ENCODE assay signal across 20 cellular contexts in genomic region chr7:102599699-102600098, GRCh38. TPM values are rescaled to one million over a fixed set of nuclear protein-coding genes. Genes with fewer than 3 reads are reported as not detected.
"Had no signal": no experiment of that assay in that cellular context is flagged by ENCODE, and none has a peak within 500 bp of the region (broad histone marks: within the 10 kb centered on the region; RNA-seq: fewer than 3 reads in every experiment).

No MANE protein-coding gene starts in this region.

RNA-seq across cellular contexts. Expression of gene SPDYE2, which starts 48.7 kb away (rescaled TPM):
- total RNA-seq: activated naive CD4-positive, alpha-beta T cell treated with anti-CD3 and anti-CD28 coated beads for 36 hours; activated naive CD4-positive, alpha-beta T cell treated with anti-CD3 and anti-CD28 coated beads, Interleukin-2, amount 50 U/mL, for 72 hours; activated naive CD8-positive, alpha-beta T cell treated with anti-CD3 and anti-CD28 coated beads for 36 hours; activated T-cell treated with anti-CD3 and anti-CD28 coated beads, Interleukin-2, amount 50 U/mL, for 4 hours; activated T-cell treated with anti-CD3 and anti-CD28 coated beads, Interleukin-2, amount 50 U/mL, for 72 hours; activated T-helper 1 cell treated with anti-CD3 and anti-CD28 coated beads, Interleukin-12 subunit alpha, Interleukin-12 subunit beta, Interleukin-2, Interleukin-4 antibody, amounts not matched to agents 30 ng/mL and 10 ng/mL and 1 ng/mL, durations not matched to agents 14 hours and 24 hours and 36 hours; activated T-helper 17 cell treated with anti-CD3 and anti-CD28 coated beads, Interleukin-2, amount 50 U/mL, for 72 hours; activated T-helper 2 cell treated with anti-CD3 and anti-CD28 coated beads, Interferon-gamma antibody, Interleukin-2, Interleukin-4, amounts not matched to agents 10 μg/mL and 5 μg/mL and 100 μg/mL, durations not matched to agents 14 hours and 24 hours and 36 hours; aorta; ascending aorta; astrocyte; breast epithelium; bronchial epithelial cell; cardiac muscle cell; cardiac septum; cerebellum; chondrocyte had no signal
- polyA plus RNA-seq: aorta had no signal

RNA-seq across cellular contexts. Expression of gene SPDYE2B, which starts 50.4 kb away (rescaled TPM):
- total RNA-seq: activated naive CD4-positive, alpha-beta T cell treated with anti-CD3 and anti-CD28 coated beads, Interleukin-2, amount 50 U/mL, for 72 hours; activated naive CD8-positive, alpha-beta T cell treated with anti-CD3 and anti-CD28 coated beads for 36 hours; activated naive CD8-positive, alpha-beta T cell treated with anti-CD3 and anti-CD28 coated beads, Interleukin-2, amount 10 ng/mL, durations not matched to agents 7 days and 5 days; activated T-cell treated with anti-CD3 and anti-CD28 coated beads, Interleukin-2, amount 50 U/mL, for 4 hours; activated T-cell treated with anti-CD3 and anti-CD28 coated beads, Interleukin-2, amount 50 U/mL, for 72 hours; activated T-helper 1 cell treated with anti-CD3 and anti-CD28 coated beads, Interleukin-12 subunit alpha, Interleukin-12 subunit beta, Interleukin-2, Interleukin-4 antibody, amounts not matched to agents 30 ng/mL and 10 ng/mL and 1 ng/mL, durations not matched to agents 14 hours and 24 hours and 36 hours; activated T-helper 17 cell treated with anti-CD3 and anti-CD28 coated beads, Interleukin-2, amount 50 U/mL, for 72 hours; activated T-helper 2 cell treated with anti-CD3 and anti-CD28 coated beads, Interferon-gamma antibody, Interleukin-2, Interleukin-4, amounts not matched to agents 10 μg/mL and 5 μg/mL and 100 μg/mL, durations not matched to agents 14 hours and 24 hours and 36 hours; adrenal gland; aorta; ascending aorta; astrocyte; breast epithelium; bronchial epithelial cell; cardiac muscle cell; cardiac septum; cerebellum; chondrocyte had no signal
- polyA plus RNA-seq: adipose tissue, adrenal gland, aorta had no signal
